In genomic region chr12:110012137-110012536, GRCh38 we compare ENCODE assay signal across 10 cellular contexts. TPM values are rescaled to one million over a fixed set of nuclear protein-coding genes. Genes with fewer than 3 reads are reported as not detected.
DNase-seq lines count a peak whose midpoint lies in the region; ATAC-seq and TF ChIP-seq lines count a peak whose summit lies in the region.
"Had no signal": no experiment of that assay in that cellular context is flagged by ENCODE, and none has a peak within 500 bp of the region (broad histone marks: within the 10 kb centered on the region; RNA-seq: fewer than 3 reads in every experiment).

No MANE protein-coding gene starts in this region.

- H3K9me3 ChIP-seq in lung (ENCODE audit: control insufficient read depth in 2 of 2, insufficient read depth in 1 of 2, low read length in 1 of 2): no peaks in the 10 kb centered on the region
- H3K9me3 ChIP-seq: breast epithelium had no signal

- TF ChIP-seq CTCF in lung (IDR thresholded peaks at IDR 0.05; ENCODE audit: control extremely low read depth, extremely low read depth): no peak

- WGBS in lung, 2 donors: 70 to 75% methylated on average over 6 of the region's 6 CpGs

- DNase-seq in T-helper 2 cell treated with Interferon-gamma antibody and Interleukin-4, amounts not matched to agents 5 μg/mL and 100 μg/mL, for 36 hours (ENCODE audit: low spot score): no peak
- DNase-seq in lung (ENCODE audit: low spot score): peak; percentile 63
- no peak for DNase-seq in NCI-H2196 treated with DMSO at 0.1 percent for 48 hours (lab: John Stamatoyannopoulos, UW; ENCODE audit: unreplicated experiment)
- DNase-seq in T-helper 9 cell: no peak
- no peak for DNase-seq in DMS53 (lab: John Stamatoyannopoulos, UW)

- peak overlapping the region in 1 of 2 donors; percentile 14 for H3K27ac ChIP-seq in lung (ENCODE audit: low read depth in 1 of 2, low read length in 1 of 2)
- H3K27ac ChIP-seq: breast epithelium had no signal

- peaks cover 3% of the 10 kb centered on the region for H3K9me3 Mint-ChIP-seq in T-helper 2 cell treated with Interferon-gamma antibody and Interleukin-4, amounts not matched to agents 5 μg/mL and 100 μg/mL, for 36 hours
- H3K9me3 Mint-ChIP-seq: GM23338 had no signal

- peaks cover 46% of the 10 kb centered on the region for H3K36me3 Mint-ChIP-seq in T-helper 2 cell treated with Interferon-gamma antibody and Interleukin-4, amounts not matched to agents 5 μg/mL and 100 μg/mL, for 36 hours (ENCODE audit: low read depth)

- H3K36me3 ChIP-seq in lung (ENCODE audit: control insufficient read depth in 2 of 2, insufficient read depth in 2 of 2, low read length in 2 of 2): peaks cover 18 to 32% of the 10 kb centered on the region in 2 donors
- H3K36me3 ChIP-seq: breast epithelium had no signal

- H3K4me1 ChIP-seq in lung (ENCODE audit: control insufficient read depth in 2 of 2, insufficient read depth in 2 of 2, low read length in 2 of 2): peaks cover 0 to 1% of the 10 kb centered on the region in 2 donors
- H3K4me1 ChIP-seq: breast epithelium had no signal

- H3K27me3 Mint-ChIP-seq in T-helper 2 cell treated with Interferon-gamma antibody and Interleukin-4, amounts not matched to agents 5 μg/mL and 100 μg/mL, for 36 hours (ENCODE audit: low read depth): no peaks in the 10 kb centered on the region

- no peaks in the 10 kb centered on the region for H3K27me3 ChIP-seq in lung (ENCODE audit: control insufficient read depth, insufficient read depth)
- H3K27me3 ChIP-seq: breast epithelium had no signal

- H3K4me3 Mint-ChIP-seq in T-helper 2 cell treated with Interferon-gamma antibody and Interleukin-4, amounts not matched to agents 5 μg/mL and 100 μg/mL, for 36 hours: no peak overlapping the region
- H3K4me3 Mint-ChIP-seq: GM23338 had no signal

- no peak overlapping the region for H3K4me3 ChIP-seq in lung
- H3K4me3 ChIP-seq: breast epithelium, GM23338 had no signal

- H3K4me1 Mint-ChIP-seq in T-helper 2 cell treated with Interferon-gamma antibody and Interleukin-4, amounts not matched to agents 5 μg/mL and 100 μg/mL, for 36 hours (ENCODE audit: low read depth): peaks cover 49% of the 10 kb centered on the region
- H3K4me1 Mint-ChIP-seq: GM23338 had no signal

- peak overlapping the region; percentile 51 for H3K27ac Mint-ChIP-seq in T-helper 2 cell treated with Interferon-gamma antibody and Interleukin-4, amounts not matched to agents 5 μg/mL and 100 μg/mL, for 36 hours
- H3K27ac Mint-ChIP-seq: GM23338 had no signal

- peak; percentile 46 for ATAC-seq in GM18508 (IDR thresholded peaks at IDR 0.05; ENCODE audit: insufficient read depth, unreplicated experiment)
- ATAC-seq in GM21723 (IDR thresholded peaks at IDR 0.05; ENCODE audit: unreplicated experiment): peak; percentile 59
- ATAC-seq in lung (ENCODE audit: insufficient read depth, low FRiP score): peak; percentile 27
- ATAC-seq in HG03439 (IDR thresholded peaks at IDR 0.05; ENCODE audit: unreplicated experiment): no peak
- ATAC-seq: GM23338 had no signal

RNA-seq across cellular contexts. Expression of gene ANKRD13A, which starts 12.9 kb away (rescaled TPM):
- total RNA-seq in lung: 10 to 100 TPM; 68.8 to 83.0 TPM
- polyA plus RNA-seq in lung: 10 to 100 TPM; 21.6 to 38.8 TPM

RNA-seq across cellular contexts. Expression of gene GIT2, which starts 16.0 kb away (rescaled TPM):
- total RNA-seq in lung: 10 to 100 TPM; 55.5 to 75.8 TPM
- 10 to 100 TPM; 13.5 to 24.7 TPM for polyA plus RNA-seq in lung

RNA-seq across cellular contexts. Expression of gene C12orf76, which starts 36.2 kb away (rescaled TPM):
- total RNA-seq in lung: 10 to 100 TPM; 23.3 to 30.5 TPM
- polyA plus RNA-seq in lung: 10 to 100 TPM; 15.4 to 24.6 TPM
